8 cellular contexts compared by ENCODE assay signal in the genomic region with DNA sequence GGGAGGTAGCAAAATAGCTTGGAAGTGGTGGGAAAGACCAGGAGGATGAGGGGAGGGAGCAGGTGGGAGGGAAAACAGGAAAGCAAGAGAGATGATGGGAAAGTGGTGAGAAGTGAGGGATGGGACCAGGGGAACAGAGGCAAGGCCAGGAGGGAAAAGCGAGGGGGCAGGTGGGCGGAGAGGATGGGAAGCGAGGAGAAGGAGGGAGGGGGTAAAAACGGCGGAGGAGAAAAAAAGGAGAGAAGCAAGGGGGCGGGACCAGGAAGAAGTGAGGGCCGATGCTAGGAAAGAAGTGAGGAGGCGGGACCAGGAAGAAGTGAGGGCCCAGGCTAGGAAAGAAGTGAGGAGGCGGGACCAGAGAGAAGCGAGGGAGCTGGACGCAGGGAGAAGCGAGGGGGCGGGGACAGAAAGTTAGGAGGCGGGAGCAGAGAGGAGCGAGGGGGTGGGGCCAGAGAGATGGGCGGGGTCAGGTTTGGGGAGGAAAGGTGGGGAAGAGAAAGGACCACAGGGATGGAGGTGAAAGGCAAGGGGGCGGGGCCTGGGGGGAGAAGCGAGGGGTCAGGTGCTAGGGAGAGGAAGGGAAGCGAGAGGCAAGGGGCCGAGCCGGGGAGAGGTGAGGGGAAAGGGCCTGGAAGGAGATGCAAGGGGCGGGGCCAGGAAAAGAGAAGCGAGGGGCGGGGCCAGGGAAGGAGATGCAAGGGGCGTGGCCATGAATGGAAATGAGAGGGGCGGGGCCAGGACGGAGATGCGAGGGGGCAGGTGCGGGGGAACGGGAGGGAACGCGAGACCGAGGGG. TPM values are rescaled to one million over a fixed set of nuclear protein-coding genes. Genes with fewer than 3 reads are reported as not detected.
A peak's percentile ranks its signal among the peaks of the same experiment; 100 is the strongest.
DNase-seq lines count a peak whose midpoint lies in the region; ATAC-seq and TF ChIP-seq lines count a peak whose summit lies in the region.

No MANE protein-coding gene starts in this region.

- peak overlapping the region; percentile 48 for H3K4me2 ChIP-seq in mesendoderm (ENCODE audit: low read length)

- no peaks in the 10 kb centered on the region for H3K27me3 ChIP-seq in endodermal cell (ENCODE audit: control insufficient read depth, insufficient read depth, low read length, poor library complexity, severe bottlenecking)
- H3K27me3 ChIP-seq in mesendoderm (ENCODE audit: insufficient read depth, low read length, poor library complexity): no peaks in the 10 kb centered on the region

- H3K9me3 Mint-ChIP-seq in endodermal cell: no peaks in the 10 kb centered on the region

- H3K36me3 ChIP-seq in endodermal cell (ENCODE audit: control insufficient read depth, insufficient read depth, low read length) (peaks cover 4% of the 10 kb centered on the region), mesendoderm (ENCODE audit: control insufficient read depth, insufficient read depth, low read length) (no peaks in the 10 kb centered on the region)

- peaks cover 2% of the 10 kb centered on the region for H3K79me1 ChIP-seq in mesendoderm (ENCODE audit: low read length)

- peak overlapping the region; percentile 39 for H3K27ac Mint-ChIP-seq in endodermal cell

- WGBS in endodermal cell (ENCODE audit: insufficient coverage in 1 of 2, insufficient read length in 1 of 2), 2 experiments: 5 to 14% methylated on average over 11 to 33 of the region's 33 CpGs
- WGBS in mesendoderm (ENCODE audit: extremely low coverage, insufficient coverage, low lambda C conversion rate): no CpG with 5 or more reads among the region's 33 CpGs

- H3K79me2 ChIP-seq in mesendoderm (ENCODE audit: control insufficient read depth, insufficient read depth, low read length): peaks cover 29% of the 10 kb centered on the region

- H4K8ac ChIP-seq in mesendoderm (ENCODE audit: low read depth, low read length): no peak overlapping the region

- no peak overlapping the region for H2AK5ac ChIP-seq in mesendoderm (ENCODE audit: low read length)

- peak overlapping the region; percentile 67 for H3K56ac ChIP-seq in mesendoderm (ENCODE audit: low read length)

- no peak overlapping the region for H3K23ac ChIP-seq in mesendoderm (ENCODE audit: low read length)

- no peak overlapping the region for H4K5ac ChIP-seq in mesendoderm (ENCODE audit: low read length)

- peaks cover 43% of the 10 kb centered on the region for H3K4me1 Mint-ChIP-seq in endodermal cell

- H3K27ac ChIP-seq in endodermal cell (ENCODE audit: low read depth, low read length) (peak overlapping the region; percentile 54), mesendoderm (ENCODE audit: low read depth, low read length) (peak overlapping the region; percentile 51)

- TF ChIP-seq CTCF in endodermal cell (conservative IDR thresholded peaks at IDR 0.05): no peak

- H2BK15ac ChIP-seq in mesendoderm (replicated peaks; ENCODE audit: low read depth): no peak overlapping the region

- ATAC-seq in HG03442 (IDR thresholded peaks at IDR 0.05; ENCODE audit: unreplicated experiment): no peak

- H3K9ac ChIP-seq in endodermal cell (ENCODE audit: extremely low read depth, low read length, poor library complexity, severe bottlenecking) (no peak overlapping the region), mesendoderm (ENCODE audit: low read length) (peak overlapping the region; percentile 48)

- H3K27me3 Mint-ChIP-seq in endodermal cell (ENCODE audit: insufficient read depth): no peaks in the 10 kb centered on the region

- H3K4me3 ChIP-seq in endodermal cell (ENCODE audit: low read length) (peak overlapping the region; percentile 78), mesendoderm (ENCODE audit: low read length) (peak overlapping the region; percentile 44)

- H2BK120ac ChIP-seq in mesendoderm (ENCODE audit: low read depth, low read length): no peak overlapping the region

- peaks cover 21% of the 10 kb centered on the region for H3K4me1 ChIP-seq in endodermal cell (ENCODE audit: control insufficient read depth, insufficient read depth, low read length)
- H3K4me1 ChIP-seq in mesendoderm (ENCODE audit: control insufficient read depth, low read depth, low read length): peaks cover 2% of the 10 kb centered on the region

- H3K36me3 Mint-ChIP-seq in endodermal cell (ENCODE audit: low read depth): peaks cover 8% of the 10 kb centered on the region

- H3K18ac ChIP-seq in mesendoderm (ENCODE audit: low read length): no peak overlapping the region

- H2BK5ac ChIP-seq in mesendoderm (ENCODE audit: low read length): no peak overlapping the region

- no peak overlapping the region for H3K4ac ChIP-seq in mesendoderm (ENCODE audit: low read depth, low read length)

- peak overlapping the region; percentile 72 for H3K4me3 Mint-ChIP-seq in endodermal cell

- H3K9me3 ChIP-seq in endodermal cell (ENCODE audit: control insufficient read depth, low read length): no peaks in the 10 kb centered on the region

- DNase-seq in DMS79 treated with DMSO at 0.1 percent for 48 hours (lab: John Stamatoyannopoulos, UW) (peak; percentile 33), HS-27A (ENCODE audit: low read depth) (peak; percentile 76), NOMO-1 (lab: John Stamatoyannopoulos, UW; ENCODE audit: unreplicated experiment in 2 of 2) (peak; percentile 92 to 98), endodermal cell (peak; percentile 99), mesendoderm (peak; percentile 96)
- DNase-seq in activated CD8-positive, alpha-beta memory T cell treated with anti-CD3 and anti-CD28 coated beads, Interleukin-2, amount 50 U/mL, for 1 hour (ENCODE audit: extremely low read depth): peak; percentile 77
- peak; percentile 80 for DNase-seq in stimulated activated CD8-positive, alpha-beta memory T cell treated with anti-CD3 and anti-CD28 coated beads, Interleukin-12 subunit alpha, Interleukin-12 subunit beta, amount 100 ng/mL, for 1 hour (ENCODE audit: low read depth)

RNA-seq across cellular contexts. Expression of a gene that starts 1.0 kb away (rescaled TPM):
- total RNA-seq in endodermal cell: 10 to 100 TPM; 31.6 to 38.1 TPM
- polyA plus RNA-seq in endodermal cell (2013, experiment 1 of 2): 17.8 TPM
- polyA plus RNA-seq in endodermal cell (2013, experiment 2 of 2): 18.9 TPM
- polyA plus RNA-seq in mesendoderm (2013, experiment 1 of 2): 17.7 TPM
- polyA plus RNA-seq in mesendoderm (2013, experiment 2 of 2): 16.5 TPM

Comparison
In these comparisons a context has a peak if more than half of its experiments do, and no peak if none do; other contexts are left out.
1. DNase-seq: peak in every context shown above with its lines; median percentile 99 in endodermal cell; 96 in mesendoderm; 95 in NOMO-1; 80 in stimulated activated CD8-positive, alpha-beta memory T cell treated with anti-CD3 and anti-CD28 coated beads, Interleukin-12 subunit alpha, Interleukin-12 subunit beta, amount 100 ng/mL, for 1 hour; 77 in activated CD8-positive, alpha-beta memory T cell treated with anti-CD3 and anti-CD28 coated beads, Interleukin-2, amount 50 U/mL, for 1 hour; 76 in HS-27A; 33 in DMS79 treated with DMSO at 0.1 percent for 48 hours.